In the genomic region with DNA sequence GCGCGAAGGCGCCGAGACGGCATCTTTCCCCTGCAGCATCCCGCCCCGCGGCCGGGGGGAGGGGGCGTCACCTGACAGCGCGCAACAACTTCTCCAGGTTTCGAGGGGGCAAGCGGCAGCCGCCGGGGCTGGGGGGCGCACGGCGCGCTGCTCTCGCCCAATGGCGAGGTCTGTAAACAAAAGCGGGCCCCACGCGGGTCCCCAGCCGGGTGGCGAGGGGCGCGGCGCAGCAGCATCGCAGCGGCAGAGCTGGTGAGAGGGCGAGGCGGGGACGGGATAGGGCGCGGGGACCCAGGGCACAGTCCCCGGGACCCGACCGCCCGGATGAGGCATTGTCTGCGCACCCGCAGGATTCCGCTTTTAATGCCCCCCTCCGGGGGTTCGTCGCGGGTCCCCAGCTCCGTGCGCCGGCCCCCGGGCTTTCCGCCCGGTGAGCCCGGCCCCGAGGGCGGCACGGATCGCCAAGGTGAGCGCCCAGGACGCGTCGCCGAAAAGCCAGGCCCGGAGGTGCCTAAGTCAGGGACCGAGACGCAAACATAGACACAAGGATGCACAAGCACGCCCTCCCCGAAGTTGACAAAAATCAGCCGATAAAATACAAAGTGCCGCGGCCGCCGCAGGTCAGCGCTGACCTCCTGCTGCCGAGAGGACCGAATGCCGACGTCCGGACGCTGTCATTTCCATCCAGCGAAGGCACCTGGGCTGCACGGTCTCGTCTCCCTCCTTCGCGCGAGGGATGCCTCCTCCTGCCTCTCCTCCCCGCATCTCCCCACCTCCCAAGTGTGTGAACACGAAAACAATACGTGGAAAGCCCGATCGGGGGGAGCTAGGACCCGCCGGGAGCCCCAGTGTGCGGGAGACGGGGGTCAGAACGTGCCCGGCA, we compare ENCODE assay signal across 9 cellular contexts.
DNase-seq lines count a peak whose midpoint lies in the region; ATAC-seq, FAIRE-seq and TF ChIP-seq lines count a peak whose summit lies in the region.
"Had no signal": no experiment of that assay in that cellular context is flagged by ENCODE, and none has a peak within 500 bp of the region (broad histone marks: within the 10 kb centered on the region; RNA-seq: fewer than 3 reads in every experiment).

No MANE protein-coding gene starts in this region.

- H3K4me3 Mint-ChIP-seq in MCF 10A (ENCODE audit: unreplicated experiment): peak overlapping the region; percentile 78

- CTCF ChIA-PET in MCF 10A (lab: Yijun Ruan, JAX): interaction anchor here (0.6 to 3.0 kb wide), 12 partner anchors 9 to 968 kb away, joined by 3 to 17 read pairs (median 3); no protein-coding TSS in a partner anchor

- ATAC-seq in HG03196 (IDR thresholded peaks at IDR 0.05; ENCODE audit: unreplicated experiment) (peak; percentile 15), left colon (no peak)
- ATAC-seq: K562 had no signal

- peaks cover 5% of the 10 kb centered on the region for H3K4me1 Mint-ChIP-seq in MCF 10A (ENCODE audit: insufficient read depth, unreplicated experiment)

- no peak overlapping the region for H3K27ac Mint-ChIP-seq in MCF 10A (ENCODE audit: low read depth, unreplicated experiment)

- FAIRE-seq in H54 (lab: Jason Lieb, UNC): no peak
- FAIRE-seq: K562 had no signal

- peak; percentile 56 for DNase-seq in DMS79 (lab: John Stamatoyannopoulos, UW)
- peak in 4 of 5 donors; percentile 5 to 50 (median 20) for DNase-seq in T-helper 1 cell
- DNase-seq in MCF 10A (ENCODE audit: unreplicated experiment): peak; percentile 14
- DNase-seq in left colon: peak; percentile 27 to 31
- DNase-seq in stimulated activated CD4-positive, alpha-beta T cell treated with anti-CD3 and anti-CD28 coated beads, Interleukin-2, amount 100 ng/mL, for 4 hours (ENCODE audit: low read depth): peak; percentile 9
- no peak for DNase-seq in H54 (ENCODE audit: insufficient read length, low spot score)
- no peak for DNase-seq in NK-92 (lab: John Stamatoyannopoulos, UW; ENCODE audit: unreplicated experiment)

- POLR2A ChIA-PET in MCF 10A (lab: Yijun Ruan, JAX): interaction anchor here (0.6 to 1.4 kb wide), 10 partner anchors 11 to 386 kb away, joined by 3 to 4 read pairs (median 3); partner anchors contain the start of gene TIAM1

- no peak for TF ChIP-seq POLR2A in H54 (IDR thresholded peaks at IDR 0.05; ENCODE audit: low read depth, low read length)

- no peak for TF ChIP-seq CTCF in MCF 10A (IDR thresholded peaks at IDR 0.05; ENCODE audit: unreplicated experiment)

- intact Hi-C loops in MCF 10A (cut with micrococcal nuclease): loop anchor here (5.0 kb wide), 1 partner anchor 216 kb away; the partner anchor contains the start of gene TIAM1
- intact Hi-C loops in left colon (cut with DNase I, micrococcal nuclease): no loop called here

- BruUV-seq in MCF 10A (replicated peaks; lab: Mats Ljungman, UMichigan): no TSS peak

- H3K36me3 Mint-ChIP-seq in MCF 10A (ENCODE audit: insufficient read depth, unreplicated experiment): no peaks in the 10 kb centered on the region

- no peaks in the 10 kb centered on the region for H3K27me3 Mint-ChIP-seq in MCF 10A (ENCODE audit: insufficient read depth, unreplicated experiment)

- no peaks in the 10 kb centered on the region for H3K9me3 Mint-ChIP-seq in MCF 10A (ENCODE audit: unreplicated experiment)

Comparison
In these comparisons a context has a peak if more than half of its experiments do, and no peak if none do; other contexts are left out.
1. DNase-seq: peak in DMS79 (single experiment), T-helper 1 cell (4 of 5), MCF 10A (single experiment), left colon (2 of 2) and stimulated activated CD4-positive, alpha-beta T cell treated with anti-CD3 and anti-CD28 coated beads, Interleukin-2, amount 100 ng/mL, for 4 hours (single experiment); none in H54 (single experiment) and NK-92 (single experiment).